In the genomic region with DNA sequence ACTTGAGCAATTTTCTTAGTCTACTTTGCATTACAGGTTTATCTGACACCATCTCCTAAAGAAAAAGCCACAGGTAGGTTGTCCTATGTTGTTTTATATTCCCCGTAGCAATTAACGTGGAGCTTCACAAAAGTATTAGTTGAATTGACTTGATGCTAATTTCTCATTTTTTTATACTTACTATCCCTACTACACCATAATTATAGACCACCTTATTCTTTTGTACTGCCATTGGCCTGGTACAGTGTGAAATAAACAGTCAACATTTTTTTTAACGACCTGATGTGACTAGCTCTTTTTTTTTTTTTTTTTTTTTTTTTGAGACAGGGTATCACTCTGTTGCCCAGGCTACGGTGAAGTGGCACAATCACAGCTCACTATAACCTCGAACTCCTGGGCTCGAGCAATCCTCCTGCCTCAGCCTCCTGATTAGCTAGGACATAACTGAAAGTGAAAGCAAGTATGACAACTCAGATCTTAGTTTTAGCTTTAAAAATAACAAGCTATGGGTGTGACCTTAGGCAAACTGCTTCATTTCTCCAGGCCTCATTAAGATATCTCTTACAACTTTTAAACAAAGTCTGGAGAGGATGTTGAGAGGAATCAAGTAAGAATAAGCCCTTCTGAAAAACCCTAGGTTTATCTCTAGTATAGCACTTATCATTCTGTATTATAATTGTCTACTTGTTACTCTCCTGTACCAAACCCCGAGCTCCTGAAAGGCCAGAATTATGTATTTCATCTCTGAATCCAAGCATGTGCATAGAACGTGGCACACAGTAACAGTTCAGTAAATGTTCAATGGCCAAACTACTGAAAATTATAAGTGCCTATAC, we compare ENCODE assay signal across 8 cellular contexts. TPM values are rescaled to one million over a fixed set of nuclear protein-coding genes. Genes with fewer than 3 reads are reported as not detected.
DNase-seq lines count a peak whose midpoint lies in the region; ATAC-seq and TF ChIP-seq lines count a peak whose summit lies in the region.

No MANE protein-coding gene starts in this region.

- H3K27ac ChIP-seq in HEK293 (ENCODE audit: extremely low read depth, low read depth, low read length) (no peak overlapping the region), colonic mucosa (peak overlapping the region; percentile 39), psoas muscle (no peak overlapping the region)

- CTCF ChIA-PET in HEK293 (lab: Yijun Ruan, JAX), result interaction anchor here (0.6 to 1.8 kb wide), 4 partner anchors 17 to 1843 kb away, joined by 3 to 6 read pairs (median 5); no protein-coding TSS in a partner anchor

- intact Hi-C loops in colonic mucosa (cut with DNase I), result no loop called here
- intact Hi-C loops in psoas muscle (cut with DNase I), result no loop called here
- intact Hi-C loops in lower leg skin (cut with DNase I; ENCODE audit: low total_unique reads), result no loop called here

- H3K36me3 ChIP-seq in HEK293 (ENCODE audit: control insufficient read depth in 2 of 2, insufficient read depth in 1 of 2, low read length in 2 of 2), result no peaks in the 10 kb centered on the region
- H3K36me3 ChIP-seq in colonic mucosa, result no peaks in the 10 kb centered on the region
- no peaks in the 10 kb centered on the region for H3K36me3 ChIP-seq in psoas muscle (ENCODE audit: insufficient read depth in 1 of 2, low read depth in 1 of 2)

- no peaks in the 10 kb centered on the region for H3K9me3 Mint-ChIP-seq in T-helper 2 cell treated with Interferon-gamma antibody and Interleukin-4, amounts not matched to agents 5 μg/mL and 100 μg/mL, for 36 hours

- H3K36me3 Mint-ChIP-seq in T-helper 2 cell treated with Interferon-gamma antibody and Interleukin-4, amounts not matched to agents 5 μg/mL and 100 μg/mL, for 36 hours (ENCODE audit: low read depth), result no peaks in the 10 kb centered on the region

- no peaks in the 10 kb centered on the region for H3K27me3 Mint-ChIP-seq in T-helper 2 cell treated with Interferon-gamma antibody and Interleukin-4, amounts not matched to agents 5 μg/mL and 100 μg/mL, for 36 hours (ENCODE audit: low read depth)

- H3K4me3 ChIP-seq in HEK293 (ENCODE audit: low read depth, low read length) (no peak overlapping the region), colonic mucosa (no peak overlapping the region), psoas muscle (peak overlapping the region; percentile 31), lower leg skin (ENCODE audit: low read depth, poor library complexity, severe bottlenecking) (no peak overlapping the region)

- peak overlapping the region in 1 of 2 donors; percentile 2 for H3K9ac ChIP-seq in colonic mucosa (ENCODE audit: low read depth in 2 of 2, low read length in 2 of 2)

- no peaks in the 10 kb centered on the region for H3K27me3 ChIP-seq in colonic mucosa
- no peaks in the 10 kb centered on the region for H3K27me3 ChIP-seq in psoas muscle (ENCODE audit: insufficient read depth in 3 of 3, low read length in 2 of 3)

- H3K9me3 ChIP-seq in HEK293 (ENCODE audit: control insufficient read depth, insufficient read depth, low read depth, low read length), result no peaks in the 10 kb centered on the region
- no peaks in the 10 kb centered on the region for H3K9me3 ChIP-seq in colonic mucosa
- H3K9me3 ChIP-seq in psoas muscle, result no peaks in the 10 kb centered on the region

- 79 to 88% (median 81%) methylated on average over 8 of the region's 8 CpGs for WGBS in psoas muscle, 3 donors
- 61 to 62% methylated on average over 8 of the region's 8 CpGs for WGBS in lower leg skin, 2 donors

- no peak for TF ChIP-seq POLR2A in lower leg skin (IDR thresholded peaks at IDR 0.05)

- DNase-seq in T-helper 2 cell treated with Interferon-gamma antibody and Interleukin-4, amounts not matched to agents 5 μg/mL and 100 μg/mL, for 36 hours (ENCODE audit: low spot score), result no peak
- DNase-seq in colonic mucosa, result no peak
- no peak for DNase-seq in psoas muscle
- DNase-seq in NCI-H1417 treated with DMSO at 0.1 percent for 48 hours (lab: John Stamatoyannopoulos, UW), result no peak
- no peak for DNase-seq in lower leg skin (ENCODE audit: low spot score in 2 of 2)
- DNase-seq in NCI-H82 (lab: John Stamatoyannopoulos, UW), result no peak

- POLR2A ChIA-PET in HEK293 (lab: Yijun Ruan, JAX), result interaction anchor here (0.6 kb wide), 1 partner anchor 343 kb away, joined by 3 read pairs; no protein-coding TSS in a partner anchor

- TF ChIP-seq CTCF in HEK293 (tag by site-specific recombination; IDR thresholded peaks at IDR 0.05) (no peak), colonic mucosa (IDR thresholded peaks at IDR 0.05) (no peak), psoas muscle (IDR thresholded peaks at IDR 0.05) (no peak), lower leg skin (IDR thresholded peaks at IDR 0.05) (no peak)

- H3K27ac Mint-ChIP-seq in T-helper 2 cell treated with Interferon-gamma antibody and Interleukin-4, amounts not matched to agents 5 μg/mL and 100 μg/mL, for 36 hours, result peak overlapping the region; percentile 87

- peak overlapping the region; percentile 56 for H3K4me3 Mint-ChIP-seq in T-helper 2 cell treated with Interferon-gamma antibody and Interleukin-4, amounts not matched to agents 5 μg/mL and 100 μg/mL, for 36 hours

- peaks cover 9% of the 10 kb centered on the region for H3K4me1 ChIP-seq in HEK293 (ENCODE audit: control insufficient read depth, insufficient read depth, low read length)
- H3K4me1 ChIP-seq in colonic mucosa, result no peaks in the 10 kb centered on the region
- H3K4me1 ChIP-seq in psoas muscle, result peaks cover 11% of the 10 kb centered on the region

- peaks cover 49% of the 10 kb centered on the region for H3K4me1 Mint-ChIP-seq in T-helper 2 cell treated with Interferon-gamma antibody and Interleukin-4, amounts not matched to agents 5 μg/mL and 100 μg/mL, for 36 hours (ENCODE audit: low read depth)

- ATAC-seq in psoas muscle, result no peak
- no peak for ATAC-seq in HG03521 (IDR thresholded peaks at IDR 0.05; ENCODE audit: unreplicated experiment)

TF ChIP-seq in HEK293, 187 proteins besides CTCF, POLR2A, EP300 and RAD21:
- TF ChIP-seq, protein P1, sequence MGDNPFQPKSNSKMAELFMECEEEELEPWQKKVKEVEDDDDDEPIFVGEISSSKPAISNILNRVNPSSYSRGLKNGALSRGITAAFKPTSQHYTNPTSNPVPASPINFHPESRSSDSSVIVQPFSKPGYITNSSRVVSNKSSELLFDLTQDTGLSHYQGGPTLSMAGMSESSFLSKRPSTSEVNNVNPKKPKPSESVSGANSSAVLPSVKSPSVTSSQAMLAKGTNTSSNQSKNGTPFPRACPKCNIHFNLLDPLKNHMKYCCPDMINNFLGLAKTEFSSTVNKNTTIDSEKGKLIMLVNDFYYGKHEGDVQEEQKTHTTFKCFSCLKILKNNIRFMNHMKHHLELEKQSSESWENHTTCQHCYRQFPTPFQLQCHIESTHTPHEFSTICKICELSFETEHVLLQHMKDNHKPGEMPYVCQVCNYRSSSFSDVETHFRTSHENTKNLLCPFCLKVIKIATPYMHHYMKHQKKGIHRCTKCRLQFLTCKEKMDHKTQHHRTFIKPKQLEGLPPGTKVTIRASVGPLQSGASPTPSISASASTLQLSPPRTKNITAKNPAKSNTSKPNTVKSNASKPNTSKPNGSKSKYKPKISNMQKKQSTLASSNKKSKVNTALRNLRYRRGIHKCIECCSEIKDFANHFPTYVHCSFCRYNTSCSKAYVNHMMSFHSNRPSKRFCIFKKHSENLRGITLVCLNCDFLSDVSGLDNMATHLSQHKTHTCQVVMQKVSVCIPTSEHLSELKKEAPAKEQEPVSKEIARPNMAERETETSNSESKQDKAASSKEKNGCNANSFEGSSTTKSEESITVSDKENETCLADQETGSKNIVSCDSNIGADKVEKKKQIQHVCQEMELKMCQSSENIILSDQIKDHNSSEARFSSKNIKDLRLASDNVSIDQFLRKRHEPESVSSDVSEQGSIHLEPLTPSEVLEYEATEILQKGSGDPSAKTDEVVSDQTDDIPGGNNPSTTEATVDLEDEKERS (tag by site-specific recombination; IDR thresholded peaks at IDR 0.05), result no peak
- TF ChIP-seq, protein P2, sequence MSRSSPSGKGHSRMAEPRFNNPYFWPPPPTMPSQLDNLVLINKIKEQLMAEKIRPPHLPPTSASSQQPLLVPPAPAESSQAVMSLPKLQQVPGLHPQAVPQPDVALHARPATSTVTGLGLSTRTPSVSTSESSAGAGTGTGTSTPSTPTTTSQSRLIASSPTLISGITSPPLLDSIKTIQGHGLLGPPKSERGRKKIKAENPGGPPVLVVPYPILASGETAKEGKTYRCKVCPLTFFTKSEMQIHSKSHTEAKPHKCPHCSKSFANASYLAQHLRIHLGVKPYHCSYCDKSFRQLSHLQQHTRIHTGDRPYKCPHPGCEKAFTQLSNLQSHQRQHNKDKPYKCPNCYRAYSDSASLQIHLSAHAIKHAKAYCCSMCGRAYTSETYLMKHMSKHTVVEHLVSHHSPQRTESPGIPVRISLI (tag by site-specific recombination; IDR thresholded peaks at IDR 0.05), result peak; percentile 81
- TF ChIP-seq SCRT2 (tag by site-specific recombination; IDR thresholded peaks at IDR 0.05) (peak; percentile 50; the same call in 1 of the 2 replicates), ZNF776 (tag by site-specific recombination; IDR thresholded peaks at IDR 0.05; ENCODE audit: borderline replicate concordance) (no peak), ZNF513 (tag by site-specific recombination; IDR thresholded peaks at IDR 0.05) (no peak)
TF ChIP-seq in HEK293: peak in this region for 2.

RNA-seq across cellular contexts. Expression of gene LUZP1, which starts 49.5 kb away (rescaled TPM):
- total RNA-seq in colonic mucosa (10 to 100 TPM; 42.4 to 50.4 TPM), psoas muscle (10 to 100 TPM in 2 of 4 donors, 1 to 10 TPM in 2; 7.4 to 13.4 (median 10.2) TPM), lower leg skin (10 to 100 TPM; 14.2 to 25.5 (median 19.3) TPM)
- 1 to 10 TPM; 1.5 to 6.6 (median 4.6) TPM for polyA plus RNA-seq in psoas muscle
